ENCODE assay signal across 16 cellular contexts in genomic region chr6:2116496-2116895, GRCh38.
DNase-seq lines count a peak whose midpoint lies in the region; ATAC-seq and TF ChIP-seq lines count a peak whose summit lies in the region.
"Had no signal": no experiment of that assay in that cellular context is flagged by ENCODE, and none has a peak within 500 bp of the region (broad histone marks: within the 10 kb centered on the region; RNA-seq: fewer than 3 reads in every experiment).

No MANE protein-coding gene starts in this region.

- ATAC-seq in PC-3 = peak; percentile 58
- ATAC-seq: CD8-positive, alpha-beta T cell; HCT116; K562 had no signal

- H3K4me3 ChIP-seq in PC-3 (ENCODE audit: low read length) (no peak overlapping the region), foreskin fibroblast (ENCODE audit: low read depth in 1 of 2, low read length in 2 of 2) (no peak overlapping the region)
- H3K4me3 ChIP-seq: BLaER1 treated with 17β-estradiol and CSF1 and Interleukin-3, amounts not matched to agents 10 nM and 100 nM; GM23338; K562 had no signal

- no peaks in the 10 kb centered on the region for H3K79me2 ChIP-seq in PC-3 (ENCODE audit: low read length)

- POLR2A ChIA-PET in HEK293T (lab: Yijun Ruan, JAX) (no interaction called here), PC-3 (lab: Charles Lee; ENCODE audit: unreplicated experiment) (no interaction called here)

- H3K27ac ChIP-seq in PC-3 (ENCODE audit: low read length) = no peak overlapping the region
- H3K27ac ChIP-seq: BLaER1 treated with 17β-estradiol and CSF1 and Interleukin-3, amounts not matched to agents 10 nM and 100 nM; HL-60 had no signal

- no peak overlapping the region for H3K4me2 ChIP-seq in PC-3 (ENCODE audit: low read length)
- H3K4me2 ChIP-seq: BLaER1 treated with 17β-estradiol and CSF1 and Interleukin-3, amounts not matched to agents 10 nM and 100 nM; GM23338 had no signal

- no peaks in the 10 kb centered on the region for H3K9me3 ChIP-seq in PC-3 (ENCODE audit: low read length)
- H3K9me3 ChIP-seq: BLaER1 treated with 17β-estradiol and CSF1 and Interleukin-3, amounts not matched to agents 10 nM and 100 nM had no signal

- no peak overlapping the region for H3K9ac ChIP-seq in PC-3 (ENCODE audit: low read length)
- H3K9ac ChIP-seq: BLaER1 treated with 17β-estradiol and CSF1 and Interleukin-3, amounts not matched to agents 10 nM and 100 nM had no signal

- H2AFZ ChIP-seq in PC-3 (ENCODE audit: low read length) = no peak overlapping the region
- H2AFZ ChIP-seq: GM23338 had no signal

- no peaks in the 10 kb centered on the region for H4K20me1 ChIP-seq in PC-3 (ENCODE audit: low read length)
- H4K20me1 ChIP-seq: BLaER1 treated with 17β-estradiol and CSF1 and Interleukin-3, amounts not matched to agents 10 nM and 100 nM had no signal

- H3K4me1 ChIP-seq in PC-3 (ENCODE audit: insufficient read depth, low read length) = peaks cover 17% of the 10 kb centered on the region

- intact Hi-C loops in PC-3 (cut with micrococcal nuclease) = loop anchor here (10.0 kb wide), 1 partner anchor 48 kb away; no protein-coding TSS in a partner anchor

- CTCF ChIA-PET in HEK293T (lab: Yijun Ruan, JAX) = no interaction called here
- CTCF ChIA-PET in PC-3 (lab: Charles Lee) = no interaction called here

- DNase-seq in EL (peak; percentile 44), HEK293T (ENCODE audit: extremely low spot score) (no peak), PC-3 (peak; percentile 56), foreskin fibroblast (peak; percentile 3 to 21), NCI-H2227 treated with DMSO at 0.1 percent for 48 hours (lab: John Stamatoyannopoulos, UW) (no peak), activated gamma-delta T cell (lab: John Stamatoyannopoulos, UW) (no peak), iPS-NIHi11 (ENCODE audit: low spot score) (no peak)
- DNase-seq: Calu3; CD8-positive, alpha-beta T cell; DMS79 treated with DMSO at 0.1 percent for 48 hours; GDM1 had no signal

- BruUV-seq in PC-3 (replicated peaks; lab: Mats Ljungman, UMichigan) = no TSS peak

- no peaks in the 10 kb centered on the region for H3K36me3 ChIP-seq in PC-3 (ENCODE audit: low read depth, low read length)

- no peaks in the 10 kb centered on the region for H3F3A ChIP-seq in PC-3 (ENCODE audit: low read length, unreplicated experiment)

- TF ChIP-seq CTCF in PC-3 (conservative IDR thresholded peaks at IDR 0.05; ENCODE audit: low read depth, low read length) = no peak
- no peak for TF ChIP-seq CTCF in foreskin fibroblast (IDR thresholded peaks at IDR 0.05; ENCODE audit: low read depth, low read length)

- no peaks in the 10 kb centered on the region for H3K27me3 ChIP-seq in PC-3 (ENCODE audit: low read length)
- H3K27me3 ChIP-seq: BLaER1 treated with 17β-estradiol and CSF1 and Interleukin-3, amounts not matched to agents 10 nM and 100 nM had no signal

- H3K9me2 ChIP-seq in PC-3 (replicated peaks; ENCODE audit: low read length) = no peaks in the 10 kb centered on the region

TF ChIP-seq in HEK293T, 16 proteins besides CTCF, POLR2A, EP300 and RAD21:
- TF ChIP-seq NFRKB (IDR thresholded peaks at IDR 0.05) (no peak), SP1 (IDR thresholded peaks at IDR 0.05) (no peak), PKNOX1 (IDR thresholded peaks at IDR 0.05) (0 out of 2 replicates have a peak, but pooled peaks have one; percentile 0), ZNF384 (IDR thresholded peaks at IDR 0.05) (no peak)

Comparison
In these comparisons a context has a peak if more than half of its experiments do, and no peak if none do; other contexts are left out.
1. DNase-seq: peak in EL (single experiment), PC-3 (single experiment) and foreskin fibroblast (2 of 2); none in HEK293T (single experiment), NCI-H2227 treated with DMSO at 0.1 percent for 48 hours (single experiment), activated gamma-delta T cell (single experiment) and iPS-NIHi11 (single experiment).